14 cellular contexts compared by ENCODE assay signal in genomic region chr16:30380072-30380471, GRCh38. TPM values are rescaled to one million over a fixed set of nuclear protein-coding genes. Genes with fewer than 3 reads are reported as not detected.
DNase-seq lines count a peak whose midpoint lies in the region; ATAC-seq, FAIRE-seq and TF ChIP-seq lines count a peak whose summit lies in the region.
"Had no signal": no experiment of that assay in that cellular context is flagged by ENCODE, and none has a peak within 500 bp of the region (broad histone marks: within the 10 kb centered on the region; RNA-seq: fewer than 3 reads in every experiment).

No MANE protein-coding gene starts in this region.

- peaks cover 53% of the 10 kb centered on the region for H3K4me1 Mint-ChIP-seq in activated naive CD4-positive, alpha-beta T cell treated with anti-CD3 and anti-CD28 coated beads, Interleukin-2, amount 50 U/mL, for 24 hours
- peaks cover 53 to 63% of the 10 kb centered on the region in 2 donors for H3K4me1 Mint-ChIP-seq in effector memory CD8-positive, alpha-beta T cell (ENCODE audit: low read depth in 2 of 2)
- H3K4me1 Mint-ChIP-seq in stimulated activated naive B cell treated with anti-CD40 and anti-IgM and Interleukin-4, amounts not matched to agents 10 μg/mL and 1 μg/mL and 100 μg/mL, for 72 hours = peaks cover 38 to 72% of the 10 kb centered on the region in 2 donors

- no peak for ATAC-seq in effector memory CD8-positive, alpha-beta T cell (replicated peaks)
- no peak for ATAC-seq in stimulated activated naive B cell treated with anti-CD40 and anti-IgM and Interleukin-4, amounts not matched to agents 10 μg/mL and 1 μg/mL and 100 μg/mL, for 72 hours (replicated peaks)
- ATAC-seq: psoas muscle had no signal

- CTCF ChIA-PET in RWPE1 (lab: Yijun Ruan, JAX) = no interaction called here

- peak overlapping the region; percentile 93 for H3K27ac Mint-ChIP-seq in activated naive CD4-positive, alpha-beta T cell treated with anti-CD3 and anti-CD28 coated beads, Interleukin-2, amount 50 U/mL, for 24 hours
- H3K27ac Mint-ChIP-seq in effector memory CD8-positive, alpha-beta T cell = peak overlapping the region; percentile 100
- peak overlapping the region; percentile 100 for H3K27ac Mint-ChIP-seq in stimulated activated naive B cell treated with anti-CD40 and anti-IgM and Interleukin-4, amounts not matched to agents 10 μg/mL and 1 μg/mL and 100 μg/mL, for 72 hours

- no peak for DNase-seq in activated naive CD4-positive, alpha-beta T cell treated with anti-CD3 and anti-CD28 coated beads, Interleukin-2, amount 50 U/mL, for 16 hours
- DNase-seq in RWPE1 (ENCODE audit: low spot score) (no peak), frontal cortex (ENCODE audit: low spot score in 2 of 2) (no peak), NCI-H2171 treated with DMSO at 0.1 percent for 48 hours (lab: John Stamatoyannopoulos, UW) (no peak)
- no peak for DNase-seq in effector memory CD8-positive, alpha-beta T cell
- DNase-seq in stimulated activated naive B cell treated with anti-CD40 and anti-IgM and Interleukin-4, amounts not matched to agents 10 μg/mL and 1 μg/mL and 100 μg/mL, for 72 hours = no peak
- no peak for DNase-seq in activated effector memory CD4-positive, alpha-beta T cell treated with anti-CD3 and anti-CD28 coated beads, Interleukin-2, amount 50 U/mL, for 16 hours
- DNase-seq: activated CD4-positive, alpha-beta T cell treated with anti-CD3 and anti-CD28 coated beads, Interleukin-2, amount 50 U/mL, for 48 hours; EL; GM23248; mesenchymal stem cell; NCI-H2081 had no signal

- POLR2A ChIA-PET in RWPE1 (lab: Yijun Ruan, JAX; ENCODE audit: low non-redundant PET) = no interaction called here

- peak overlapping the region; percentile 42 for H3K27ac ChIP-seq in RWPE1
- H3K27ac ChIP-seq: GM23248 had no signal

- no peak for TF ChIP-seq CTCF in RWPE1 (conservative IDR thresholded peaks at IDR 0.05; ENCODE audit: low read depth)

- no peak for FAIRE-seq in frontal cortex (lab: Jason Lieb, UNC)

- no peaks in the 10 kb centered on the region for H3K27me3 Mint-ChIP-seq in activated naive CD4-positive, alpha-beta T cell treated with anti-CD3 and anti-CD28 coated beads, Interleukin-2, amount 50 U/mL, for 24 hours
- H3K27me3 Mint-ChIP-seq in effector memory CD8-positive, alpha-beta T cell = no peaks in the 10 kb centered on the region
- H3K27me3 Mint-ChIP-seq in stimulated activated naive B cell treated with anti-CD40 and anti-IgM and Interleukin-4, amounts not matched to agents 10 μg/mL and 1 μg/mL and 100 μg/mL, for 72 hours = no peaks in the 10 kb centered on the region

- no peaks in the 10 kb centered on the region for H3K9me3 Mint-ChIP-seq in activated naive CD4-positive, alpha-beta T cell treated with anti-CD3 and anti-CD28 coated beads, Interleukin-2, amount 50 U/mL, for 24 hours
- no peaks in the 10 kb centered on the region for H3K9me3 Mint-ChIP-seq in effector memory CD8-positive, alpha-beta T cell
- peaks cover 0 to 2% of the 10 kb centered on the region in 2 donors for H3K9me3 Mint-ChIP-seq in stimulated activated naive B cell treated with anti-CD40 and anti-IgM and Interleukin-4, amounts not matched to agents 10 μg/mL and 1 μg/mL and 100 μg/mL, for 72 hours

- peaks cover 4% of the 10 kb centered on the region for H3K36me3 Mint-ChIP-seq in activated naive CD4-positive, alpha-beta T cell treated with anti-CD3 and anti-CD28 coated beads, Interleukin-2, amount 50 U/mL, for 24 hours
- peaks cover 29% of the 10 kb centered on the region for H3K36me3 Mint-ChIP-seq in effector memory CD8-positive, alpha-beta T cell (ENCODE audit: insufficient read depth)
- H3K36me3 Mint-ChIP-seq in stimulated activated naive B cell treated with anti-CD40 and anti-IgM and Interleukin-4, amounts not matched to agents 10 μg/mL and 1 μg/mL and 100 μg/mL, for 72 hours = peaks cover 23 to 24% of the 10 kb centered on the region in 2 donors

- peak overlapping the region; percentile 96 for H3K4me3 Mint-ChIP-seq in activated naive CD4-positive, alpha-beta T cell treated with anti-CD3 and anti-CD28 coated beads, Interleukin-2, amount 50 U/mL, for 24 hours
- peak overlapping the region; percentile 97 to 100 for H3K4me3 Mint-ChIP-seq in effector memory CD8-positive, alpha-beta T cell
- H3K4me3 Mint-ChIP-seq in stimulated activated naive B cell treated with anti-CD40 and anti-IgM and Interleukin-4, amounts not matched to agents 10 μg/mL and 1 μg/mL and 100 μg/mL, for 72 hours = peak overlapping the region; percentile 97 to 100

RNA-seq across cellular contexts. Expression of gene SEPTIN1, which starts 2.3 kb away (rescaled TPM):
- not detected for total RNA-seq in frontal cortex
- total RNA-seq: GM23248 had no signal

RNA-seq across cellular contexts. Expression of gene MYL11, which starts 5.5 kb away (rescaled TPM):
- total RNA-seq in frontal cortex = not detected
- total RNA-seq: GM23248 had no signal

RNA-seq across cellular contexts. Expression of gene TBC1D10B, which starts 9.8 kb away (rescaled TPM):
- 25.3 TPM for total RNA-seq in frontal cortex

RNA-seq across cellular contexts. Expression of gene ZNF48, which starts 15.1 kb away (rescaled TPM):
- total RNA-seq in frontal cortex = 39.9 TPM

RNA-seq across cellular contexts. Expression of gene CD2BP2, which starts 25.0 kb away (rescaled TPM):
- 38.7 TPM for total RNA-seq in frontal cortex
